Comparison of ENCODE assay signal across 20 cellular contexts in genomic region chr2:70347831-70348230, GRCh38.
"Had no signal": no experiment of that assay in that cellular context is flagged by ENCODE, and none has a peak within 500 bp of the region (broad histone marks: within the 10 kb centered on the region; RNA-seq: fewer than 3 reads in every experiment).

No MANE protein-coding gene starts in this region.

- DNase-seq: IMR-90, Karpas-422, KG1, MG63, NCI-H1092, NCI-H1105 treated with DMSO at 0.1 percent for 48 hours, NCI-H1417 treated with DMSO at 0.1 percent for 48 hours, NCI-H146, NCI-H187, NCI-H2029, NCI-H2081 treated with DMSO at 0.1 percent for 48 hours, NCI-H2171, NCI-H226, NCI-H446, NCI-H510A, NCI-H524 treated with DMSO at 0.1 percent for 48 hours, NCI-H82, Right ventricle myocardium superior, RPMI8226, SJCRH30 had no signal
